In the genomic region with DNA sequence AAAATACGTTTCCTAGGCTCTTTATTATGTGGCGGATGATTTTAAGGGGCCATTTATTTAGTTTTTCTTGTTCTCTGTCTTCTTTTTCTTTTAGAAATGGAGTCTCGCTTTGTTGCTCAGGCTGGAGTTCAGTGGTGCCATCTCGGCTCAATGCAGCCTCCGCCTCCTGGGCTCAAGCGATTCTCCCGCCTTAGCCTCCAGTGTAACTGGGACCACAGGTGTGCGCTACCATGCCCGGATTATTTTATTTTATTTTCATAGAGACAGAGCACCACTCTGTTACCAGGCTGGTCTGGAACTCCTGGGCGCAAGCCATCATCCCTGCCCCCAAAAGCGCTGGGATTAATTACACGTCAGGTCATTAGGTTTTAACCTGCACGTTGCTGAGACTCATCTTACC, we compare ENCODE assay signal across 7 cellular contexts. TPM values are rescaled to one million over a fixed set of nuclear protein-coding genes. Genes with fewer than 3 reads are reported as not detected.
A peak's percentile ranks its signal among the peaks of the same experiment; 100 is the strongest.
DNase-seq lines count a peak whose midpoint lies in the region; ATAC-seq and TF ChIP-seq lines count a peak whose summit lies in the region.

No MANE protein-coding gene starts in this region.

- TF ChIP-seq CTCF in activated B cell treated with CpG ODN at 0.5 μM for 24 hours (IDR thresholded peaks at IDR 0.05), result no peak

- H3K27ac Mint-ChIP-seq in activated B cell treated with CpG ODN at 0.5 μM for 24 hours, result peak overlapping the region; percentile 76
- peak overlapping the region; percentile 82 for H3K27ac Mint-ChIP-seq in stimulated activated effector memory CD8-positive, alpha-beta T cell treated with anti-CD3 and anti-CD28 coated beads, Interleukin-12 subunit alpha, Interleukin-12 subunit beta, amount 100 ng/mL, for 72 hours

- DNase-seq in HK-2 (ENCODE audit: unreplicated experiment) (peak; percentile 13), activated B cell treated with CpG ODN at 0.5 μM for 24 hours (no peak), right cardiac atrium (no peak), mucosa of gallbladder (ENCODE audit: low spot score) (no peak)
- no peak for DNase-seq in stimulated activated effector memory CD8-positive, alpha-beta T cell treated with anti-CD3 and anti-CD28 coated beads, Interleukin-12 subunit alpha, Interleukin-12 subunit beta, amount 100 ng/mL, for 72 hours (ENCODE audit: low spot score in 2 of 2)

- intact Hi-C loops in activated B cell treated with CpG ODN at 0.5 μM for 24 hours (cut with micrococcal nuclease) (loop anchor here (2.0 to 5.0 kb wide), 3 partner anchors 235 to 800 kb away; a partner anchor contains a TSS), right cardiac atrium (cut with DNase I) (no loop called here)

- H3K36me3 Mint-ChIP-seq in activated B cell treated with CpG ODN at 0.5 μM for 24 hours (ENCODE audit: low read depth), result peaks cover 5% of the 10 kb centered on the region
- peaks cover 18% of the 10 kb centered on the region for H3K36me3 Mint-ChIP-seq in stimulated activated effector memory CD8-positive, alpha-beta T cell treated with anti-CD3 and anti-CD28 coated beads, Interleukin-12 subunit alpha, Interleukin-12 subunit beta, amount 100 ng/mL, for 72 hours

- no peaks in the 10 kb centered on the region for H3K9me3 Mint-ChIP-seq in activated B cell treated with CpG ODN at 0.5 μM for 24 hours
- H3K9me3 Mint-ChIP-seq in stimulated activated effector memory CD8-positive, alpha-beta T cell treated with anti-CD3 and anti-CD28 coated beads, Interleukin-12 subunit alpha, Interleukin-12 subunit beta, amount 100 ng/mL, for 72 hours, result no peaks in the 10 kb centered on the region

- H3K27ac ChIP-seq in right cardiac atrium (ENCODE audit: low read length), result peak overlapping the region; percentile 68

- no peaks in the 10 kb centered on the region for H3K9me3 ChIP-seq in right cardiac atrium (ENCODE audit: control insufficient read depth, low read length)

- CTCF ChIA-PET in activated B cell treated with CpG ODN at 0.5 μM for 24 hours (lab: Charles Lee), result no interaction called here

- peaks cover 15% of the 10 kb centered on the region for H3K4me1 Mint-ChIP-seq in activated B cell treated with CpG ODN at 0.5 μM for 24 hours
- peaks cover 24% of the 10 kb centered on the region for H3K4me1 Mint-ChIP-seq in stimulated activated effector memory CD8-positive, alpha-beta T cell treated with anti-CD3 and anti-CD28 coated beads, Interleukin-12 subunit alpha, Interleukin-12 subunit beta, amount 100 ng/mL, for 72 hours

- no peak for ATAC-seq in activated B cell treated with CpG ODN at 0.5 μM for 24 hours (ENCODE audit: low read depth)
- no peak for ATAC-seq in right cardiac atrium
- no peak for ATAC-seq in stimulated activated effector memory CD8-positive, alpha-beta T cell treated with anti-CD3 and anti-CD28 coated beads, Interleukin-12 subunit alpha, Interleukin-12 subunit beta, amount 100 ng/mL, for 72 hours
- no peak for ATAC-seq in HG03432 (IDR thresholded peaks at IDR 0.05; ENCODE audit: unreplicated experiment)
- no peak for ATAC-seq in HG03520 (IDR thresholded peaks at IDR 0.05; ENCODE audit: unreplicated experiment)

- H3K4me1 ChIP-seq in right cardiac atrium (ENCODE audit: control insufficient read depth, insufficient read depth, low read length), result no peaks in the 10 kb centered on the region

- H3K4me3 ChIP-seq in right cardiac atrium (ENCODE audit: low read length), result peak overlapping the region; percentile 84

- H3K27me3 ChIP-seq in right cardiac atrium (ENCODE audit: control insufficient read depth, insufficient read depth), result no peaks in the 10 kb centered on the region

- 56% methylated on average over 13 of the region's 13 CpGs for WGBS in right cardiac atrium

- POLR2A ChIA-PET in activated B cell treated with CpG ODN at 0.5 μM for 24 hours (lab: Charles Lee), result interaction anchor here (0.9 kb wide), 1 partner anchor 21 kb away, joined by 3 read pairs; no protein-coding TSS in a partner anchor

- H3K4me3 Mint-ChIP-seq in activated B cell treated with CpG ODN at 0.5 μM for 24 hours, result peak overlapping the region; percentile 90
- H3K4me3 Mint-ChIP-seq in stimulated activated effector memory CD8-positive, alpha-beta T cell treated with anti-CD3 and anti-CD28 coated beads, Interleukin-12 subunit alpha, Interleukin-12 subunit beta, amount 100 ng/mL, for 72 hours, result peak overlapping the region; percentile 87

- H3K27me3 Mint-ChIP-seq in activated B cell treated with CpG ODN at 0.5 μM for 24 hours, result peaks cover 2% of the 10 kb centered on the region

RNA-seq across cellular contexts. Expression of a gene that starts 1.6 kb away (rescaled TPM):
- total RNA-seq in activated B cell treated with CpG ODN at 0.5 μM for 24 hours, result 56.4 and 60.4 TPM in 2 replicates
- 10 to 100 TPM in 1 of 4 donors, 1 to 10 TPM in 3; 3.3 to 18.2 (median 5.3) TPM for total RNA-seq in right cardiac atrium
- 2.4 TPM for polyA plus RNA-seq in right cardiac atrium
- total RNA-seq in mucosa of gallbladder, result 10.7 TPM
